In genomic region chr12:112190626-112191025, GRCh38 we compare ENCODE assay signal across 15 cellular contexts.
DNase-seq lines count a peak whose midpoint lies in the region; ATAC-seq and TF ChIP-seq lines count a peak whose summit lies in the region.
"Had no signal": no experiment of that assay in that cellular context is flagged by ENCODE, and none has a peak within 500 bp of the region (broad histone marks: within the 10 kb centered on the region; RNA-seq: fewer than 3 reads in every experiment).

No MANE protein-coding gene starts in this region.

- no peaks in the 10 kb centered on the region for H3K27me3 ChIP-seq in thyroid gland
- H3K27me3 ChIP-seq in MG63: no peaks in the 10 kb centered on the region
- H3K27me3 ChIP-seq: spleen, uterus had no signal

- peaks cover 15% of the 10 kb centered on the region for H3K36me3 Mint-ChIP-seq in activated CD4-positive, alpha-beta memory T cell treated with anti-CD3 and anti-CD28 coated beads for 36 hours

- no peaks in the 10 kb centered on the region for H3K27me3 Mint-ChIP-seq in activated CD4-positive, alpha-beta memory T cell treated with anti-CD3 and anti-CD28 coated beads for 36 hours

- H3K27ac Mint-ChIP-seq in activated CD4-positive, alpha-beta memory T cell treated with anti-CD3 and anti-CD28 coated beads for 36 hours: no peak overlapping the region

- DNase-seq in NCI-H82 (lab: John Stamatoyannopoulos, UW) (peak; percentile 10), NCI-H82 treated with DMSO at 0.1 percent for 48 hours (lab: John Stamatoyannopoulos, UW; ENCODE audit: unreplicated experiment) (no peak), NCI-H526 treated with DMSO at 0.1 percent for 48 hours (lab: John Stamatoyannopoulos, UW) (peak; percentile 30), thyroid gland (peak; percentile 18 to 30), MG63 (no peak)
- DNase-seq in effector CD8-positive, alpha-beta T cell (lab: John Stamatoyannopoulos, UW): no peak
- no peak for DNase-seq in activated CD4-positive, alpha-beta memory T cell treated with anti-CD3 and anti-CD28 coated beads for 36 hours
- DNase-seq: activated effector memory CD4-positive, alpha-beta T cell treated with anti-CD3 and anti-CD28 coated beads, Interleukin-2, amount 50 U/mL, for 16 hours; left ventricle myocardium superior; OCI-M1; spleen; T-helper 2 cell; uterus had no signal

- POLR2A ChIA-PET in activated CD4-positive, alpha-beta memory T cell treated with anti-CD3 and anti-CD28 coated beads for 36 hours (lab: Charles Lee): no interaction called here

- ATAC-seq in esophagus mucosa: peak; percentile 70
- ATAC-seq: left ventricle myocardium superior had no signal

- no peaks in the 10 kb centered on the region for H3K9me3 ChIP-seq in thyroid gland
- H3K9me3 ChIP-seq in MG63: no peaks in the 10 kb centered on the region
- H3K9me3 ChIP-seq: A549, spleen, uterus had no signal

- TF ChIP-seq POLR2A in thyroid gland (IDR thresholded peaks at IDR 0.05): no peak

- H3K27ac ChIP-seq in thyroid gland: no peak overlapping the region
- H3K27ac ChIP-seq: A549, spleen, uterus had no signal

- CTCF ChIA-PET in activated CD4-positive, alpha-beta memory T cell treated with anti-CD3 and anti-CD28 coated beads for 36 hours (lab: Charles Lee): no interaction called here

- peaks cover 0 to 6% of the 10 kb centered on the region in 2 donors for H3K4me1 ChIP-seq in thyroid gland
- H3K4me1 ChIP-seq: A549, uterus had no signal

- TF ChIP-seq CTCF in thyroid gland (IDR thresholded peaks at IDR 0.05): no peak

- intact Hi-C loops in thyroid gland (cut with DNase I): no loop called here
- intact Hi-C loops in activated CD4-positive, alpha-beta memory T cell treated with anti-CD3 and anti-CD28 coated beads for 36 hours (cut with micrococcal nuclease): no loop called here

- H3K4me3 ChIP-seq in thyroid gland (replicated peaks in 1 of 3) (no peak overlapping the region), MG63 (no peak overlapping the region)
- H3K4me3 ChIP-seq: A549, spleen, uterus had no signal

- WGBS in thyroid gland, 2 donors: 70 to 98% methylated on average over 5 of the region's 5 CpGs

- no peaks in the 10 kb centered on the region for H3K4me1 Mint-ChIP-seq in activated CD4-positive, alpha-beta memory T cell treated with anti-CD3 and anti-CD28 coated beads for 36 hours (ENCODE audit: low read depth)

- H3K36me3 ChIP-seq in thyroid gland (peaks cover 42 to 49% of the 10 kb centered on the region in 2 donors), MG63 (peaks cover 15% of the 10 kb centered on the region)
- H3K36me3 ChIP-seq: uterus had no signal

- no peaks in the 10 kb centered on the region for H3K9me3 Mint-ChIP-seq in activated CD4-positive, alpha-beta memory T cell treated with anti-CD3 and anti-CD28 coated beads for 36 hours

- H3K4me3 Mint-ChIP-seq in activated CD4-positive, alpha-beta memory T cell treated with anti-CD3 and anti-CD28 coated beads for 36 hours: no peak overlapping the region

Comparison
In these comparisons a context has a peak if more than half of its experiments do, and no peak if none do; other contexts are left out.
1. DNase-seq: peak in NCI-H82 (single experiment), NCI-H526 treated with DMSO at 0.1 percent for 48 hours (single experiment) and thyroid gland (2 of 2); none in NCI-H82 treated with DMSO at 0.1 percent for 48 hours (single experiment), MG63 (single experiment), effector CD8-positive, alpha-beta T cell (single experiment) and activated CD4-positive, alpha-beta memory T cell treated with anti-CD3 and anti-CD28 coated beads for 36 hours (single experiment).